9 cellular contexts compared by ENCODE assay signal in genomic region chr15:82570721-82571519, GRCh38. TPM values are rescaled to one million over a fixed set of nuclear protein-coding genes. Genes with fewer than 3 reads are reported as not detected.
DNase-seq lines count a peak whose midpoint lies in the region; ATAC-seq lines count a peak whose summit lies in the region.
"Had no signal": no experiment of that assay in that cellular context is flagged by ENCODE, and none has a peak within 500 bp of the region (broad histone marks: within the 10 kb centered on the region; RNA-seq: fewer than 3 reads in every experiment).

No MANE protein-coding gene starts in this region.

- H3K36me3 ChIP-seq in ES-I3 (ENCODE audit: insufficient read depth, low read length) = no peaks in the 10 kb centered on the region

- peak; percentile 27 for ATAC-seq in sciatic nerve
- no peak for ATAC-seq in GM19463 (IDR thresholded peaks at IDR 0.05; ENCODE audit: unreplicated experiment)

- DNase-seq in SK-N-DZ (ENCODE audit: low spot score) = peak; percentile 26
- peak; percentile 8 for DNase-seq in glomerular visceral epithelial cell (ENCODE audit: extremely low spot score)
- DNase-seq in sciatic nerve (ENCODE audit: low spot score) = no peak
- DNase-seq in NCI-H2196 treated with DMSO at 0.1 percent for 48 hours (lab: John Stamatoyannopoulos, UW; ENCODE audit: unreplicated experiment) = no peak
- DNase-seq in superior temporal gyrus (ENCODE audit: extremely low spot score) = no peak
- no peak for DNase-seq in DMS153 (lab: John Stamatoyannopoulos, UW)
- DNase-seq: activated CD8-positive, alpha-beta memory T cell treated with anti-CD3 and anti-CD28 coated beads for 24 hours had no signal

- H3K9ac ChIP-seq in ES-I3 (ENCODE audit: low read depth, low read length) = peak overlapping the region; percentile 26; the same call in 1 of the 2 replicates

- H3K9me3 ChIP-seq in ES-I3 (ENCODE audit: control insufficient read depth, insufficient read depth, low read length) = no peaks in the 10 kb centered on the region

- peaks cover 14% of the 10 kb centered on the region for H3K4me1 ChIP-seq in ES-I3 (ENCODE audit: insufficient read depth, low read length)

- intact Hi-C loops in sciatic nerve (cut with DNase I) = no loop called here

RNA-seq across cellular contexts. Expression of gene RPS17, which starts 30.7 kb away (rescaled TPM):
- polyA plus RNA-seq in SK-N-DZ (2014; cell fraction: cytosol; rRNA removed) = 6,730 and 7,258 TPM in 2 replicates
- polyA plus RNA-seq in SK-N-DZ (2014; cell fraction: nucleus; rRNA removed) = 3,271 and 5,578 TPM in 2 replicates
- total RNA-seq in sciatic nerve = 1,050 TPM

Comparison
In these comparisons a context has a peak if more than half of its experiments do, and no peak if none do; other contexts are left out.
1. DNase-seq: peak in SK-N-DZ (single experiment) and glomerular visceral epithelial cell (single experiment); none in sciatic nerve (single experiment), NCI-H2196 treated with DMSO at 0.1 percent for 48 hours (single experiment), superior temporal gyrus (single experiment) and DMS153 (single experiment).